ENCODE assay signal across 1 cellular context in genomic region chr1:185318431-185319151, GRCh38.
TF ChIP-seq lines count a peak whose summit lies in the region.

No MANE protein-coding gene starts in this region.

TF ChIP-seq in WTC11, 78 proteins besides CTCF, POLR2A, EP300 and RAD21 (continued from another document):
- TF ChIP-seq MLX (CRISPR knock-in tag; IDR thresholded peaks at IDR 0.05) = no peak
- TF ChIP-seq NR3C1 (CRISPR knock-in tag; conservative IDR thresholded peaks at IDR 0.05; ENCODE audit: low read depth) = no peak
